In genomic region chr3:11088066-11088465, GRCh38 we compare ENCODE assay signal across 28 cellular contexts.
DNase-seq lines count a peak whose midpoint lies in the region; ATAC-seq, FAIRE-seq and TF ChIP-seq lines count a peak whose summit lies in the region.
"Had no signal": no experiment of that assay in that cellular context is flagged by ENCODE, and none has a peak within 500 bp of the region (broad histone marks: within the 10 kb centered on the region; RNA-seq: fewer than 3 reads in every experiment).

No MANE protein-coding gene starts in this region.

- DNase-seq in RCC 7860 (ENCODE audit: low spot score): peak; percentile 8
- peak; percentile 27 for DNase-seq in dermis blood vessel endothelial cell
- DNase-seq in lung microvascular endothelial cell (ENCODE audit: low read depth in 2 of 2): peak; percentile 26 to 53
- DNase-seq in nephron progenitor cell: no peak
- no peak for DNase-seq in central memory CD4-positive, alpha-beta T cell
- DNase-seq: ACHN; AML-193; BE2C; CD4-positive, alpha-beta T cell; CD8-positive, alpha-beta memory T cell; DMS 273 treated with DMSO at 0.1 percent for 48 hours; DMS79; EL; GDM1; GM23248; H7; HCEC 1CT had no signal

- no peaks in the 10 kb centered on the region for H3K4me1 Mint-ChIP-seq in nephron progenitor cell
- H3K4me1 Mint-ChIP-seq: CD8-positive, alpha-beta memory T cell had no signal

- no peaks in the 10 kb centered on the region for H3K27me3 ChIP-seq in ACC112 (ENCODE audit: insufficient read depth, low read length)
- H3K27me3 ChIP-seq: BE2C; BLaER1 treated with 17β-estradiol and CSF1 and Interleukin-3, amounts not matched to agents 10 nM and 100 nM had no signal

- H3K4me3 ChIP-seq in ACC112 (ENCODE audit: low read depth, low read length): no peak overlapping the region
- H3K4me3 ChIP-seq: BLaER1 treated with 17β-estradiol and CSF1 and Interleukin-3, amounts not matched to agents 10 nM and 100 nM; GM12878; GM23248 had no signal

- H3K79me2 ChIP-seq in ACC112 (ENCODE audit: control insufficient read depth, insufficient read depth, low read length, unreplicated experiment): no peaks in the 10 kb centered on the region

- ATAC-seq in GM18505 (IDR thresholded peaks at IDR 0.05; ENCODE audit: unreplicated experiment) (no peak), HG03025 (IDR thresholded peaks at IDR 0.05; ENCODE audit: low FRiP score, unreplicated experiment) (no peak)
- ATAC-seq: GM12878 had no signal

- H3K27ac ChIP-seq in ACC112 (ENCODE audit: low read depth, low read length): no peak overlapping the region
- H3K27ac ChIP-seq: 22Rv1; BLaER1 treated with 17β-estradiol and CSF1 and Interleukin-3, amounts not matched to agents 10 nM and 100 nM; GM23248 had no signal

- H3K4me3 Mint-ChIP-seq in nephron progenitor cell: no peak overlapping the region
- H3K4me3 Mint-ChIP-seq: CD14-positive monocyte; CD4-positive, alpha-beta T cell; CD8-positive, alpha-beta memory T cell had no signal

- no peak overlapping the region for H3K27ac Mint-ChIP-seq in nephron progenitor cell
- H3K27ac Mint-ChIP-seq: CD4-positive, alpha-beta T cell; CD8-positive, alpha-beta memory T cell had no signal

- no peaks in the 10 kb centered on the region for H3K36me3 Mint-ChIP-seq in nephron progenitor cell (ENCODE audit: low read depth)
- H3K36me3 Mint-ChIP-seq: CD14-positive monocyte; CD8-positive, alpha-beta memory T cell had no signal

- H3K4me1 ChIP-seq in ACC112 (ENCODE audit: control insufficient read depth, insufficient read depth, low read length, unreplicated experiment): peaks cover 5% of the 10 kb centered on the region
- H3K4me1 ChIP-seq: BE2C had no signal

- TF ChIP-seq POLR2A in GM18505 (IDR thresholded peaks at IDR 0.05; ENCODE audit: borderline replicate concordance, extremely low read depth, insufficient read depth, insufficient read length): no peak

- H2AFZ ChIP-seq in ACC112 (ENCODE audit: low read length, unreplicated experiment): peak overlapping the region; percentile 10
- H2AFZ ChIP-seq: GM23248 had no signal

- FAIRE-seq in RCC 7860 (lab: Jason Lieb, UNC): no peak
- FAIRE-seq: A204.1, D721Med, GM12878, GM18507, H1 had no signal

- no peaks in the 10 kb centered on the region for H3K36me3 ChIP-seq in ACC112 (ENCODE audit: insufficient read depth, low read length)
- H3K36me3 ChIP-seq: BE2C; BLaER1 treated with 17β-estradiol and CSF1 and Interleukin-3, amounts not matched to agents 10 nM and 100 nM had no signal

- H3K9me3 Mint-ChIP-seq in nephron progenitor cell: no peaks in the 10 kb centered on the region
- H3K9me3 Mint-ChIP-seq: CD4-positive, alpha-beta T cell had no signal

- H3K27me3 Mint-ChIP-seq in nephron progenitor cell (ENCODE audit: low read depth, poor library complexity): peaks cover 8% of the 10 kb centered on the region

- TF ChIP-seq CTCF in nephron progenitor cell (IDR thresholded peaks at IDR 0.05): no peak

Comparison
In these comparisons a context has a peak if more than half of its experiments do, and no peak if none do; other contexts are left out.
1. DNase-seq: peak in RCC 7860 (single experiment), dermis blood vessel endothelial cell (single experiment) and lung microvascular endothelial cell (2 of 2); none in nephron progenitor cell (single experiment) and central memory CD4-positive, alpha-beta T cell (single experiment).